ENCODE assay signal across 22 cellular contexts in genomic region chr2:203261326-203262159, GRCh38. TPM values are rescaled to one million over a fixed set of nuclear protein-coding genes. Genes with fewer than 3 reads are reported as not detected.
A peak's percentile ranks its signal among the peaks of the same experiment; 100 is the strongest.
DNase-seq lines count a peak whose midpoint lies in the region; ATAC-seq and TF ChIP-seq lines count a peak whose summit lies in the region.
"Had no signal": no experiment of that assay in that cellular context is flagged by ENCODE, and none has a peak within 500 bp of the region (broad histone marks: within the 10 kb centered on the region; RNA-seq: fewer than 3 reads in every experiment).

No MANE protein-coding gene starts in this region.

- H2BK5ac ChIP-seq in mesendoderm (ENCODE audit: low read length), result no peak overlapping the region

- no peak overlapping the region for H3K4ac ChIP-seq in mesendoderm (ENCODE audit: low read depth, low read length)

- H3K36me3 ChIP-seq in endodermal cell (ENCODE audit: control insufficient read depth, insufficient read depth, low read length) (peaks cover 35% of the 10 kb centered on the region), mesendoderm (ENCODE audit: control insufficient read depth, insufficient read depth, low read length) (no peaks in the 10 kb centered on the region)

- H3K4me1 ChIP-seq in endodermal cell (ENCODE audit: control insufficient read depth, insufficient read depth, low read length) (no peaks in the 10 kb centered on the region), mesendoderm (ENCODE audit: control insufficient read depth, low read depth, low read length) (no peaks in the 10 kb centered on the region)
- H3K4me1 ChIP-seq: BE2C had no signal

- H3K27ac Mint-ChIP-seq in endodermal cell, result no peak overlapping the region
- H3K27ac Mint-ChIP-seq: CD4-positive, alpha-beta T cell had no signal

- no peak overlapping the region for H3K4me3 Mint-ChIP-seq in endodermal cell
- H3K4me3 Mint-ChIP-seq: CD4-positive, alpha-beta T cell had no signal

- no peak overlapping the region for H4K8ac ChIP-seq in mesendoderm (ENCODE audit: low read depth, low read length)

- H4K5ac ChIP-seq in mesendoderm (ENCODE audit: low read length), result no peak overlapping the region

- no peaks in the 10 kb centered on the region for H3K27me3 Mint-ChIP-seq in endodermal cell (ENCODE audit: insufficient read depth)
- H3K27me3 Mint-ChIP-seq: CD4-positive, alpha-beta T cell had no signal

- H3K9ac ChIP-seq in endodermal cell (ENCODE audit: extremely low read depth, low read length, poor library complexity, severe bottlenecking) (no peak overlapping the region), mesendoderm (ENCODE audit: low read length) (no peak overlapping the region)
- H3K9ac ChIP-seq: GM23248 had no signal

- TF ChIP-seq CTCF in endodermal cell (conservative IDR thresholded peaks at IDR 0.05), result no peak

- no peak overlapping the region for H2BK15ac ChIP-seq in mesendoderm (replicated peaks; ENCODE audit: low read depth)

- no peaks in the 10 kb centered on the region for H3K9me3 Mint-ChIP-seq in endodermal cell
- H3K9me3 Mint-ChIP-seq: CD4-positive, alpha-beta T cell had no signal

- H3K79me2 ChIP-seq in mesendoderm (ENCODE audit: control insufficient read depth, insufficient read depth, low read length), result no peaks in the 10 kb centered on the region

- ATAC-seq in HG03378 (IDR thresholded peaks at IDR 0.05; ENCODE audit: unreplicated experiment) (no peak), GM21825 (IDR thresholded peaks at IDR 0.05; ENCODE audit: unreplicated experiment) (no peak)
- ATAC-seq: GM12878 had no signal

- WGBS in endodermal cell (ENCODE audit: insufficient coverage in 1 of 2, insufficient read length in 1 of 2), 2 experiments, result 93 to 100% methylated on average over 1 to 3 of the region's 3 CpGs
- WGBS in mesendoderm (ENCODE audit: extremely low coverage, insufficient coverage, low lambda C conversion rate), result no CpG with 5 or more reads among the region's 3 CpGs

- peaks cover 50% of the 10 kb centered on the region for H3K36me3 Mint-ChIP-seq in endodermal cell (ENCODE audit: low read depth)

- no peak overlapping the region for H2BK120ac ChIP-seq in mesendoderm (ENCODE audit: low read depth, low read length)

- H3K9me3 ChIP-seq in endodermal cell (ENCODE audit: control insufficient read depth, low read length), result no peaks in the 10 kb centered on the region
- H3K9me3 ChIP-seq: BE2C had no signal

- no peak overlapping the region for H3K4me2 ChIP-seq in mesendoderm (ENCODE audit: low read length)

- peak; percentile 3 for DNase-seq in DMS53 (lab: John Stamatoyannopoulos, UW)
- no peak for DNase-seq in DMS53 treated with DMSO at 0.1 percent for 48 hours (lab: John Stamatoyannopoulos, UW; ENCODE audit: unreplicated experiment)
- peak; percentile 6 for DNase-seq in HuH-7 (ENCODE audit: low spot score)
- peak; percentile 48 for DNase-seq in endodermal cell
- peak; percentile 28 for DNase-seq in mesendoderm
- DNase-seq in activated CD4-positive, CD25-positive, alpha-beta regulatory T cell treated with anti-CD3 and anti-CD28 coated beads, Interleukin-2, amount 50 U/mL, for 72 hours, result no peak
- DNase-seq: BE2C; Calu3; CD4-positive, alpha-beta T cell; DMS79; GM23248; MV-4-11; NCI-H1417 treated with DMSO at 0.1 percent for 48 hours; NCI-H2029; NCI-H2171 treated with DMSO at 0.1 percent for 48 hours; NCI-H446 treated with DMSO at 0.1 percent for 48 hours; NCI-H774; RPMI8226 had no signal

- H3K27ac ChIP-seq in endodermal cell (ENCODE audit: low read depth, low read length) (peak overlapping the region; percentile 10), mesendoderm (ENCODE audit: low read depth, low read length) (no peak overlapping the region)
- H3K27ac ChIP-seq: 22Rv1, GM23248 had no signal

- no peak overlapping the region for H3K18ac ChIP-seq in mesendoderm (ENCODE audit: low read length)

- H2AK5ac ChIP-seq in mesendoderm (ENCODE audit: low read length), result no peak overlapping the region

- no peak overlapping the region for H3K23ac ChIP-seq in mesendoderm (ENCODE audit: low read length)

- H3K4me3 ChIP-seq in endodermal cell (ENCODE audit: low read length), result no peak overlapping the region
- H3K4me3 ChIP-seq in mesendoderm (ENCODE audit: low read length), result no peak overlapping the region
- H3K4me3 ChIP-seq: GM12878, GM23248 had no signal

- H3K56ac ChIP-seq in mesendoderm (ENCODE audit: low read length), result no peak overlapping the region

- H3K27me3 ChIP-seq in endodermal cell (ENCODE audit: control insufficient read depth, insufficient read depth, low read length, poor library complexity, severe bottlenecking), result no peaks in the 10 kb centered on the region
- no peaks in the 10 kb centered on the region for H3K27me3 ChIP-seq in mesendoderm (ENCODE audit: insufficient read depth, low read length, poor library complexity)
- H3K27me3 ChIP-seq: BE2C had no signal

- no peaks in the 10 kb centered on the region for H3K79me1 ChIP-seq in mesendoderm (ENCODE audit: low read length)

- no peaks in the 10 kb centered on the region for H3K4me1 Mint-ChIP-seq in endodermal cell

RNA-seq across cellular contexts. Expression of gene CYP20A1, which starts 22.7 kb away (rescaled TPM):
- total RNA-seq in endodermal cell, result 10 to 100 TPM; 22.9 to 27.8 TPM
- 13.0 TPM for polyA plus RNA-seq in endodermal cell (2013, experiment 1 of 2)
- polyA plus RNA-seq in endodermal cell (2013, experiment 2 of 2), result 13.1 TPM
- polyA plus RNA-seq in mesendoderm (2013, experiment 1 of 2), result 10.8 TPM
- 11.0 TPM for polyA plus RNA-seq in mesendoderm (2013, experiment 2 of 2)

Comparison
In these comparisons a context has a peak if more than half of its experiments do, and no peak if none do; other contexts are left out.
1. DNase-seq: peak in DMS53 (single experiment), HuH-7 (single experiment), endodermal cell (single experiment) and mesendoderm (single experiment); none in DMS53 treated with DMSO at 0.1 percent for 48 hours (single experiment) and activated CD4-positive, CD25-positive, alpha-beta regulatory T cell treated with anti-CD3 and anti-CD28 coated beads, Interleukin-2, amount 50 U/mL, for 72 hours (single experiment).